Comparison of ENCODE assay signal across 6 cellular contexts in the genomic region with DNA sequence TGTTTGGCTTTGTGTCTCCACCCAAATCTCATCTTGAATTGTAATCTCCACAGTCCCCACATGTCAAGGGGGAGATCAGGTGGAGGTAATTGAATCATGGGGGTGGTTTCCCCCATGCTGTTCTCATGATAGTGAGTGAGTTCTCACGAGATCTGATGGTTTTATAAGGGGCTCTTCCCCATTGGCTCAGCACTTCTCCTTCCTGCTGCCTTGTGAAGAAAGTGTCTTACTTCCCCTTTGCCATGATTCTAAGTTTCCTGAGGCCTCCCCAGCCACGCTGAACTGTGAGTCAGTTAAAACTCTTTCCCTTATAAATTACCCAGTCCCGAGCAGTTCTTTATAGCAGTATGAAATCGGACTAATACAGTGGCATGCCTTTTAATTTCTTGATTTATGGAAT. TPM values are rescaled to one million over a fixed set of nuclear protein-coding genes. Genes with fewer than 3 reads are reported as not detected.
"Had no signal": no experiment of that assay in that cellular context is flagged by ENCODE, and none has a peak within 500 bp of the region (broad histone marks: within the 10 kb centered on the region; RNA-seq: fewer than 3 reads in every experiment).

No MANE protein-coding gene starts in this region.

RNA-seq across cellular contexts. Expression of gene CACNA1E, which starts 59.1 kb away (rescaled TPM):
- total RNA-seq: activated CD4-positive, alpha-beta memory T cell treated with anti-CD3 and anti-CD28 coated beads for 36 hours; activated CD4-positive, alpha-beta T cell treated with anti-CD3 and anti-CD28 coated beads, Interleukin-2, amount 10 ng/mL, durations not matched to agents 7 days and 5 days; ascending aorta; bronchial epithelial cell; chondrocyte; SJSA1 had no signal
